In genomic region chr19:57709616-57710015, GRCh38 we compare ENCODE assay signal across 10 cellular contexts. TPM values are rescaled to one million over a fixed set of nuclear protein-coding genes. Genes with fewer than 3 reads are reported as not detected.
DNase-seq lines count a peak whose midpoint lies in the region; ATAC-seq and TF ChIP-seq lines count a peak whose summit lies in the region.
"Had no signal": no experiment of that assay in that cellular context is flagged by ENCODE, and none has a peak within 500 bp of the region (broad histone marks: within the 10 kb centered on the region; RNA-seq: fewer than 3 reads in every experiment).

No MANE protein-coding gene starts in this region.

- no peak overlapping the region for H3K27ac Mint-ChIP-seq in WTC11

- no peaks in the 10 kb centered on the region for H3K9me3 Mint-ChIP-seq in WTC11

- H3K36me3 ChIP-seq in H7 (replicated peaks; ENCODE audit: control insufficient read depth, insufficient read depth, low read length): peaks cover 3% of the 10 kb centered on the region

- peaks cover 20% of the 10 kb centered on the region for H3K36me3 Mint-ChIP-seq in WTC11

- H3K27me3 ChIP-seq in H7 (ENCODE audit: control insufficient read depth, insufficient read depth, low read length): no peaks in the 10 kb centered on the region
- H3K27me3 ChIP-seq: right lobe of liver had no signal

- CTCF ChIA-PET in WTC11 (lab: Charles Lee): interaction anchor here (0.6 to 2.1 kb wide), 17 partner anchors 8 to 865 kb away, joined by 3 to 22 read pairs (median 6); partner anchors contain the start of genes ZNF134, ZNF211, ZNF419 and ZNF551

- TF ChIP-seq CTCF in WTC11 (IDR thresholded peaks at IDR 0.05) (no peak), retinal pigment epithelial cell (conservative IDR thresholded peaks at IDR 0.05; ENCODE audit: low read depth, low read length) (no peak)

- H3K27me3 Mint-ChIP-seq in WTC11 (ENCODE audit: low read depth): 0 out of 2 replicates have a peak, but pooled peaks cover 6% of the 10 kb centered on the region

- H3K4me3 Mint-ChIP-seq in WTC11: peak overlapping the region; percentile 100

- POLR2A ChIA-PET in WTC11 (lab: Charles Lee): interaction anchor here (0.6 to 1.8 kb wide), 16 partner anchors 13 to 298 kb away, joined by 3 to 14 read pairs (median 4); partner anchors contain the start of genes ZNF134, ZNF17, ZNF211 and ZNF417

- peaks cover 30% of the 10 kb centered on the region for H3K4me1 Mint-ChIP-seq in WTC11

- ATAC-seq in WTC11 (peak; percentile 14), GM21529 (IDR thresholded peaks at IDR 0.05; ENCODE audit: unreplicated experiment) (no peak), GM18858 (IDR thresholded peaks at IDR 0.05; ENCODE audit: unreplicated experiment) (no peak)

- peaks cover 4% of the 10 kb centered on the region for H3K9me3 ChIP-seq in iPS-18c (ENCODE audit: control insufficient read depth, insufficient read depth, low read length)
- H3K9me3 ChIP-seq: right lobe of liver had no signal

- DNase-seq in H7: no peak
- no peak for DNase-seq in WTC11 (ENCODE audit: low spot score)
- DNase-seq in retinal pigment epithelial cell (ENCODE audit: low read depth): no peak
- DNase-seq in D341Med (ENCODE audit: low spot score): no peak
- DNase-seq: NCI-H2081 treated with DMSO at 0.1 percent for 48 hours had no signal

- H3K4me3 ChIP-seq in H7 (ENCODE audit: insufficient read depth, low read depth, low read length): peak overlapping the region; percentile 98
- peak overlapping the region; percentile 98; the same call in 1 of the 2 replicates for H3K4me3 ChIP-seq in iPS-18c (ENCODE audit: insufficient read depth, low read depth, low read length)
- H3K4me3 ChIP-seq in retinal pigment epithelial cell (ENCODE audit: low read length): peak overlapping the region; percentile 81

TF ChIP-seq in WTC11, 78 proteins besides CTCF, POLR2A, EP300 and RAD21:
- TF ChIP-seq ZBTB21 (CRISPR knock-in tag; IDR thresholded peaks at IDR 0.05; ENCODE audit: borderline replicate concordance) (no peak), RELA (CRISPR knock-in tag; IDR thresholded peaks at IDR 0.05; ENCODE audit: borderline replicate concordance) (no peak), ATF1 (CRISPR knock-in tag; IDR thresholded peaks at IDR 0.05) (no peak), GRHL2 (CRISPR knock-in tag; IDR thresholded peaks at IDR 0.05; ENCODE audit: insufficient replicate concordance, severe bottlenecking) (no peak), MYBL2 (CRISPR knock-in tag; IDR thresholded peaks at IDR 0.05) (no peak), EMX1 (CRISPR knock-in tag; IDR thresholded peaks at IDR 0.05) (no peak), SOX15 (CRISPR knock-in tag; IDR thresholded peaks at IDR 0.05) (no peak)

RNA-seq across cellular contexts. Expression of gene ZNF154, which starts 0.6 kb away (rescaled TPM):
- 3.9 and 9.1 TPM in 2 replicates for total RNA-seq in H7 (2014; rRNA removed; shearing (Covaris generic))
- total RNA-seq in WTC11 (2021): 20.0 to 22.0 TPM (median 21.4 TPM) in 3 replicates
- total RNA-seq: RPMI7951 had no signal

RNA-seq across cellular contexts. Expression of gene ZNF671, which starts 17.8 kb away (rescaled TPM):
- total RNA-seq in H7 (2014; rRNA removed; shearing (Covaris generic)): 7.7 and 9.9 TPM in 2 replicates
- total RNA-seq in WTC11 (2021): 6.8 to 9.1 TPM (median 7.1 TPM) in 3 replicates

RNA-seq across cellular contexts. Expression of gene ZNF551, which starts 27.8 kb away (rescaled TPM):
- total RNA-seq in H7 (2014; rRNA removed; shearing (Covaris generic)): 19.9 and 28.2 TPM in 2 replicates
- 30.2 to 32.4 TPM (median 31.3 TPM) in 3 replicates for total RNA-seq in WTC11 (2021)

RNA-seq across cellular contexts. Expression of gene ZNF776, which starts 37.0 kb away (rescaled TPM):
- 20.4 and 21.5 TPM in 2 replicates for total RNA-seq in H7 (2014; rRNA removed; shearing (Covaris generic))
- 14.3 to 16.9 TPM (median 16.4 TPM) in 3 replicates for total RNA-seq in WTC11 (2021)

RNA-seq across cellular contexts. Expression of gene ZSCAN4, which starts 40.9 kb away (rescaled TPM):
- total RNA-seq in H7 (2014; rRNA removed; shearing (Covaris generic)): not detected in 2 replicates
- total RNA-seq in WTC11 (2021): 0.09 to 0.13 TPM in 2 of 3 replicates, not detected in the other
- total RNA-seq: right lobe of liver, RPMI7951 had no signal
